Comparison of ENCODE assay signal across 20 cellular contexts in genomic region chr9:20048437-20048836, GRCh38.
"Had no signal": no experiment of that assay in that cellular context is flagged by ENCODE, and none has a peak within 500 bp of the region (broad histone marks: within the 10 kb centered on the region; RNA-seq: fewer than 3 reads in every experiment).

No MANE protein-coding gene starts in this region.

- H3K27me3 Mint-ChIP-seq: activated CD4-positive, alpha-beta T cell treated with anti-CD3 and anti-CD28 coated beads, Interleukin-2, amount 10 ng/mL, durations not matched to agents 7 days and 5 days; activated CD8-positive, alpha-beta memory T cell treated with anti-CD3 and anti-CD28 coated beads, Interleukin-2, amount 10 ng/mL, durations not matched to agents 7 days and 5 days; activated CD8-positive, alpha-beta T cell treated with anti-CD3 and anti-CD28 coated beads for 36 hours had no signal

- DNase-seq: activated CD4-positive, alpha-beta T cell treated with anti-CD3 and anti-CD28 coated beads, Interleukin-2, amount 10 ng/mL, durations not matched to agents 7 days and 5 days; activated CD8-positive, alpha-beta memory T cell treated with anti-CD3 and anti-CD28 coated beads, Interleukin-2, amount 10 ng/mL, durations not matched to agents 7 days and 5 days; activated CD8-positive, alpha-beta T cell treated with anti-CD3 and anti-CD28 coated beads for 36 hours; activated gamma-delta T cell; activated naive CD4-positive, alpha-beta T cell treated with anti-CD3 and anti-CD28 coated beads, Interleukin-2, amount 50 U/mL, for 16 hours; aorta; heart left ventricle; lower lobe of right lung; natural killer cell; psoas muscle; stimulated activated CD4-positive, alpha-beta T cell treated with anti-CD3 and anti-CD28 coated beads, Interleukin-4, amount 100 ng/mL, for 24 hours; stimulated activated naive CD8-positive, alpha-beta T cell treated with anti-CD3 and anti-CD28 coated beads, Interleukin-15, Interleukin-2, amounts not matched to agents 100 U/mL and 50 U/mL, for 24 hours; T-helper 2 cell; upper lobe of right lung had no signal

- H3K9me3 ChIP-seq: heart left ventricle, lower lobe of right lung, psoas muscle, right atrium auricular region, upper lobe of right lung had no signal

- H3K36me3 Mint-ChIP-seq: brain, mesothelial cell of epicardium, natural killer cell had no signal

- H3K27ac ChIP-seq: epithelial cell of prostate, heart left ventricle, lower lobe of right lung, psoas muscle, right atrium auricular region, upper lobe of right lung had no signal

- ATAC-seq: activated CD4-positive, CD25-positive, alpha-beta regulatory T cell treated with anti-CD3 and anti-CD28 coated beads, Interleukin-2, amount 50 U/mL, for 24 hours; activated CD8-positive, alpha-beta memory T cell treated with anti-CD3 and anti-CD28 coated beads, Interleukin-2, amount 10 ng/mL, durations not matched to agents 7 days and 5 days; activated CD8-positive, alpha-beta T cell treated with anti-CD3 and anti-CD28 coated beads for 36 hours; heart left ventricle; lower lobe of right lung; natural killer cell; psoas muscle; stimulated activated naive CD8-positive, alpha-beta T cell treated with anti-CD3 and anti-CD28 coated beads, Interleukin-15, Interleukin-2, amounts not matched to agents 100 U/mL and 50 U/mL, for 24 hours; upper lobe of right lung had no signal

- H3K4me1 ChIP-seq: heart left ventricle, lower lobe of right lung, psoas muscle, right atrium auricular region, upper lobe of right lung had no signal

- H3K4me3 Mint-ChIP-seq: activated CD4-positive, alpha-beta T cell treated with anti-CD3 and anti-CD28 coated beads, Interleukin-2, amount 10 ng/mL, durations not matched to agents 7 days and 5 days; activated CD8-positive, alpha-beta memory T cell treated with anti-CD3 and anti-CD28 coated beads, Interleukin-2, amount 10 ng/mL, durations not matched to agents 7 days and 5 days; activated CD8-positive, alpha-beta T cell treated with anti-CD3 and anti-CD28 coated beads for 36 hours; activated T-helper 1 cell treated with anti-CD3 and anti-CD28 coated beads, Interleukin-12 subunit alpha, Interleukin-12 subunit beta, Interleukin-2, Interleukin-4 antibody, amounts not matched to agents 30 ng/mL and 10 ng/mL and 1 ng/mL, durations not matched to agents 14 hours and 24 hours and 36 hours; brain; mesothelial cell of epicardium; natural killer cell had no signal

- H3K27ac Mint-ChIP-seq: activated CD4-positive, alpha-beta T cell treated with anti-CD3 and anti-CD28 coated beads, Interleukin-2, amount 10 ng/mL, durations not matched to agents 7 days and 5 days; activated CD8-positive, alpha-beta memory T cell treated with anti-CD3 and anti-CD28 coated beads, Interleukin-2, amount 10 ng/mL, durations not matched to agents 7 days and 5 days; activated CD8-positive, alpha-beta T cell treated with anti-CD3 and anti-CD28 coated beads for 36 hours; activated T-helper 1 cell treated with anti-CD3 and anti-CD28 coated beads, Interleukin-12 subunit alpha, Interleukin-12 subunit beta, Interleukin-2, Interleukin-4 antibody, amounts not matched to agents 30 ng/mL and 10 ng/mL and 1 ng/mL, durations not matched to agents 14 hours and 24 hours and 36 hours; brain; mesothelial cell of epicardium; natural killer cell had no signal

- H3K27me3 ChIP-seq: heart left ventricle, right atrium auricular region, upper lobe of right lung had no signal

- H3K36me3 ChIP-seq: heart left ventricle, lower lobe of right lung, right atrium auricular region, upper lobe of right lung had no signal

- H3K4me1 Mint-ChIP-seq: brain, mesothelial cell of epicardium had no signal

- H3K9me3 Mint-ChIP-seq: activated CD4-positive, alpha-beta T cell treated with anti-CD3 and anti-CD28 coated beads, Interleukin-2, amount 10 ng/mL, durations not matched to agents 7 days and 5 days; activated CD8-positive, alpha-beta T cell treated with anti-CD3 and anti-CD28 coated beads for 36 hours; activated T-helper 1 cell treated with anti-CD3 and anti-CD28 coated beads, Interleukin-12 subunit alpha, Interleukin-12 subunit beta, Interleukin-2, Interleukin-4 antibody, amounts not matched to agents 30 ng/mL and 10 ng/mL and 1 ng/mL, durations not matched to agents 14 hours and 24 hours and 36 hours; brain; mesothelial cell of epicardium; natural killer cell had no signal

- H3K4me3 ChIP-seq: heart left ventricle, lower lobe of right lung, psoas muscle, right atrium auricular region, upper lobe of right lung had no signal
